2 cellular contexts compared by ENCODE assay signal in genomic region chr1:92484171-92484471, GRCh38.
TF ChIP-seq lines count a peak whose summit lies in the region.

No MANE protein-coding gene starts in this region.

TF ChIP-seq in HCT116, 20 proteins besides CTCF, POLR2A, EP300 and RAD21 (continued from another document):
- no peak for TF ChIP-seq SP1 (IDR thresholded peaks at IDR 0.05; ENCODE audit: low read depth)
- TF ChIP-seq REST (IDR thresholded peaks at IDR 0.05; ENCODE audit: low read depth): no peak
- TF ChIP-seq EZH2 (IDR thresholded peaks at IDR 0.05): no peak
- no peak for TF ChIP-seq ZFX (IDR thresholded peaks at IDR 0.05)

TF ChIP-seq in SK-N-SH treated with all-trans-retinoic acid at 6 μM for 48 hours, 23 proteins besides CTCF, POLR2A, EP300 and RAD21 (continued from another document):
- no peak for TF ChIP-seq PATZ1 (CRISPR knock-in tag; IDR thresholded peaks at IDR 0.05; ENCODE audit: borderline replicate concordance)
- TF ChIP-seq ZNF8 (CRISPR knock-in tag; IDR thresholded peaks at IDR 0.05): no peak
